In the genomic region with DNA sequence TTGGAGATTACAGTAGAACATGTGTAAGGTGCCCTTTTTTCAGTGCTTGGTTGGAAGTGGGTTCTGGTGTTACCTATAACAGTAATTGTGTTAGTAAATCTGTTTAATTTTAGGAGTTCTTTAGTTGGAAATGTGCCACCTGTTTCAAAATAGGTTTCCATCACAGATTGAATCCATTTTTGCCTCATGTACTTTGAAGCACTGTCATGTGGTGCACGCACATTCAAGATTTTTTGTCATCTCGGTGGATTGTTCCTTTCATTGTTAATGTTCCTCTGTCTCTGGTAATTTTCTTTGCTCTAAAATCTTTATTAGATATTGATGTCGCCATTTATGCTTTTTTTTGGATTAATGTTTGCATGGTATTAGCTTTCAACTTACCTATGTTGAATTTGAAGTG, we compare ENCODE assay signal across 8 cellular contexts. TPM values are rescaled to one million over a fixed set of nuclear protein-coding genes. Genes with fewer than 3 reads are reported as not detected.
DNase-seq lines count a peak whose midpoint lies in the region; ATAC-seq and TF ChIP-seq lines count a peak whose summit lies in the region.

No MANE protein-coding gene starts in this region.

- dilution Hi-C loops in IMR-90 (cut with HindIII; ENCODE audit: low sequenced_read_pairs, unreplicated experiment) = no loop called here

- no peak overlapping the region for H2AK5ac ChIP-seq in IMR-90 (ENCODE audit: low read depth, low read length)

- peak overlapping the region in 7 of 8 donors; percentile 79 to 98 (median 90) for H3K4me3 Mint-ChIP-seq in naive B cell

- H2AK9ac ChIP-seq in IMR-90 (replicated peaks; ENCODE audit: low read depth, low read length, poor library complexity) = no peak overlapping the region

- H4K91ac ChIP-seq in IMR-90 (ENCODE audit: insufficient read depth, low read depth, low read length) = no peak overlapping the region

- H2BK5ac ChIP-seq in IMR-90 (ENCODE audit: low read depth, low read length, poor library complexity, severe bottlenecking) = no peak overlapping the region

- H2BK20ac ChIP-seq in IMR-90 (ENCODE audit: low read depth, low read length) = no peak overlapping the region

- H3K4me1 ChIP-seq in BLaER1 treated with 17β-estradiol and CSF1 and Interleukin-3, amounts not matched to agents 10 nM and 100 nM = peaks cover 11 to 22% (median 16%) of the 10 kb centered on the region in 10 experiments; a peak in 19 of 20 replicates
- H3K4me1 ChIP-seq in IMR-90 (ENCODE audit: control insufficient read depth, insufficient read depth, low read length) (no peaks in the 10 kb centered on the region; the same call in 1 of the 2 replicates), breast epithelium (peaks cover 0 to 5% of the 10 kb centered on the region in 2 donors)

- H3K56ac ChIP-seq in IMR-90 (ENCODE audit: extremely low read depth, insufficient read depth, low read length) = no peak overlapping the region

- peak overlapping the region; percentile 97 to 100 (median 99) for H3K9ac ChIP-seq in BLaER1 treated with 17β-estradiol and CSF1 and Interleukin-3, amounts not matched to agents 10 nM and 100 nM
- peak overlapping the region; percentile 34; the same call in 1 of the 2 replicates for H3K9ac ChIP-seq in IMR-90 (ENCODE audit: low read depth, low read length)

- no peak overlapping the region for H2BK15ac ChIP-seq in IMR-90 (ENCODE audit: low read depth, low read length)

- peaks cover 0 to 18% (median 7%) of the 10 kb centered on the region in 11 experiments; a peak in 8 of 22 replicates for H4K20me1 ChIP-seq in BLaER1 treated with 17β-estradiol and CSF1 and Interleukin-3, amounts not matched to agents 10 nM and 100 nM
- peaks cover 10% of the 10 kb centered on the region for H4K20me1 ChIP-seq in IMR-90 (ENCODE audit: insufficient read depth, low read length)

- no peak overlapping the region for H3K4ac ChIP-seq in IMR-90 (ENCODE audit: low read depth, low read length)

- H3K9me3 ChIP-seq in BLaER1 treated with 17β-estradiol and CSF1 and Interleukin-3, amounts not matched to agents 10 nM and 100 nM (replicated peaks in 1 of 11) = peaks cover 40 to 74% (median 68%) of the 10 kb centered on the region in 11 experiments
- H3K9me3 ChIP-seq in IMR-90 (ENCODE audit: control insufficient read depth, insufficient read depth, low read length) = peaks cover 2% of the 10 kb centered on the region; the same call in 1 of the 2 replicates
- H3K9me3 ChIP-seq in breast epithelium = no peaks in the 10 kb centered on the region

- H3K9me1 ChIP-seq in IMR-90 (ENCODE audit: insufficient read depth, low read length) = 0 out of 2 replicates have a peak, but pooled peaks cover 5% of the 10 kb centered on the region

- no peaks in the 10 kb centered on the region for H3K27me3 ChIP-seq in BLaER1 treated with 17β-estradiol and CSF1 and Interleukin-3, amounts not matched to agents 10 nM and 100 nM
- H3K27me3 ChIP-seq in IMR-90 (ENCODE audit: control insufficient read depth, insufficient read depth, low read length) = no peaks in the 10 kb centered on the region
- H3K27me3 ChIP-seq in breast epithelium = no peaks in the 10 kb centered on the region

- BruUV-seq in IMR-90 (replicated peaks; lab: Mats Ljungman, UMichigan) = TSS peak; percentile 68

- peak overlapping the region; percentile 75 to 96 (median 80) for H3K4me2 ChIP-seq in BLaER1 treated with 17β-estradiol and CSF1 and Interleukin-3, amounts not matched to agents 10 nM and 100 nM
- peak overlapping the region; percentile 87 for H3K4me2 ChIP-seq in IMR-90 (ENCODE audit: low read depth, low read length)

- no peak overlapping the region for H4K5ac ChIP-seq in IMR-90 (ENCODE audit: low read depth, low read length)

- H3K27ac Mint-ChIP-seq in naive B cell = peak overlapping the region in 5 of 6 donors; percentile 8 to 98 (median 90)

- peaks cover 13 to 23% of the 10 kb centered on the region in 2 experiments for H3K79me1 ChIP-seq in IMR-90 (ENCODE audit: low read depth in 1 of 2, low read length in 2 of 2)

- no peak overlapping the region for H2BK120ac ChIP-seq in IMR-90 (ENCODE audit: low read depth, low read length)

- peaks cover 32 to 47% (median 42%) of the 10 kb centered on the region in 3 donors for H3K4me1 Mint-ChIP-seq in naive B cell

- no peak for TF ChIP-seq RAD21 in IMR-90 (IDR thresholded peaks at IDR 0.05; ENCODE audit: low read length)

- POLR2A ChIA-PET in IMR-90 (lab: Charles Lee; ENCODE audit: unreplicated experiment) = no interaction called here

- no peak overlapping the region for H3K18ac ChIP-seq in IMR-90 (ENCODE audit: low read depth, low read length)

- H3K36me3 Mint-ChIP-seq in naive B cell = peaks cover 18 to 22% of the 10 kb centered on the region in 2 donors

- H3K4me3 ChIP-seq in BLaER1 treated with 17β-estradiol and CSF1 and Interleukin-3, amounts not matched to agents 10 nM and 100 nM = peak overlapping the region; percentile 94 to 99 (median 98)
- H3K4me3 ChIP-seq in IMR-90 (ENCODE audit: insufficient read depth, low read depth, low read length) = peak overlapping the region; percentile 94
- peak overlapping the region; percentile 70 to 100 (median 97) for H3K4me3 ChIP-seq in breast epithelium

- intact Hi-C loops in IMR-90 (cut with micrococcal nuclease) = no loop called here
- intact Hi-C loops in breast epithelium (cut with DNase I; ENCODE audit: low total_unique reads) = no loop called here
- intact Hi-C loops in posterior cingulate gyrus (cut with DNase I) = no loop called here

- no CpG with 5 or more reads among the region's 3 CpGs for WGBS in IMR-90 (ENCODE audit: extremely low coverage in 2 of 2, insufficient read length in 1 of 2), 2 experiments

- H3K9me3 Mint-ChIP-seq in naive B cell = peaks cover 15 to 24% (median 20%) of the 10 kb centered on the region in 7 donors

- TF ChIP-seq POLR2A in IMR-90 (IDR thresholded peaks at IDR 0.05; ENCODE audit: low read depth, low read length) (no peak), breast epithelium (IDR thresholded peaks at IDR 0.05) (no peak)

- no peak for TF ChIP-seq CTCF in IMR-90 (conservative IDR thresholded peaks at IDR 0.05; ENCODE audit: low read depth, low read length)
- TF ChIP-seq CTCF in breast epithelium (IDR thresholded peaks at IDR 0.05) = no peak

- peak overlapping the region; percentile 96 to 99 (median 97); a peak in 20 of 22 replicates for H3K27ac ChIP-seq in BLaER1 treated with 17β-estradiol and CSF1 and Interleukin-3, amounts not matched to agents 10 nM and 100 nM
- H3K27ac ChIP-seq in IMR-90 (ENCODE audit: insufficient read depth, low read length) (no peak overlapping the region), breast epithelium (no peak overlapping the region)

- in situ Hi-C loops in IMR-90 (cut with MboI; ENCODE audit: low sequenced_read_pairs) = no loop called here

- peaks cover 0 to 30% (median 23%) of the 10 kb centered on the region in 11 experiments; a peak in 20 of 22 replicates for H3K36me3 ChIP-seq in BLaER1 treated with 17β-estradiol and CSF1 and Interleukin-3, amounts not matched to agents 10 nM and 100 nM
- H3K36me3 ChIP-seq in IMR-90 (ENCODE audit: control insufficient read depth, insufficient read depth, low read length) (no peaks in the 10 kb centered on the region), breast epithelium (no peaks in the 10 kb centered on the region)

- DNase-seq in IMR-90 (no peak), breast epithelium (ENCODE audit: low spot score in 2 of 2) (no peak), naive B cell (no peak), posterior cingulate gyrus (no peak), amniotic stem cell (lab: John Stamatoyannopoulos, UW) (no peak), nucleus accumbens (lab: John Stamatoyannopoulos, UW) (no peak)

- H3K23ac ChIP-seq in IMR-90 (ENCODE audit: low read depth, low read length) = peak overlapping the region; percentile 76; the same call in 1 of the 2 replicates

- CTCF ChIA-PET in IMR-90 (lab: Yijun Ruan, JAX) = no interaction called here

- peaks cover 0 to 13% (median 13%) of the 10 kb centered on the region in 3 donors for H3K27me3 Mint-ChIP-seq in naive B cell

- no peak overlapping the region for H3K14ac ChIP-seq in IMR-90 (replicated peaks; ENCODE audit: low read depth, low read length)

- ATAC-seq in IMR-90 (ENCODE audit: low read depth) = no peak
- ATAC-seq in naive B cell (ENCODE audit: low read depth in 2 of 2) = no peak
- ATAC-seq in HG03442 (IDR thresholded peaks at IDR 0.05; ENCODE audit: unreplicated experiment) = no peak

- no peak overlapping the region for H2AFZ ChIP-seq in IMR-90 (replicated peaks; ENCODE audit: low read length, poor library complexity)

- no peak overlapping the region for H4K8ac ChIP-seq in IMR-90 (ENCODE audit: low read depth in 2 of 2, low read length in 2 of 2)

TF ChIP-seq in IMR-90, 13 proteins besides CTCF, POLR2A, EP300 and RAD21 (continues in another document):
- TF ChIP-seq, protein P1, sequence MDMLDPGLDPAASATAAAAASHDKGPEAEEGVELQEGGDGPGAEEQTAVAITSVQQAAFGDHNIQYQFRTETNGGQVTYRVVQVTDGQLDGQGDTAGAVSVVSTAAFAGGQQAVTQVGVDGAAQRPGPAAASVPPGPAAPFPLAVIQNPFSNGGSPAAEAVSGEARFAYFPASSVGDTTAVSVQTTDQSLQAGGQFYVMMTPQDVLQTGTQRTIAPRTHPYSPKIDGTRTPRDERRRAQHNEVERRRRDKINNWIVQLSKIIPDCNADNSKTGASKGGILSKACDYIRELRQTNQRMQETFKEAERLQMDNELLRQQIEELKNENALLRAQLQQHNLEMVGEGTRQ (IDR thresholded peaks at IDR 0.05; ENCODE audit: low read depth, low read length) = no peak
- no peak for TF ChIP-seq SMC3 (IDR thresholded peaks at IDR 0.05; ENCODE audit: low read depth, low read length)
- TF ChIP-seq BHLHE40 (IDR thresholded peaks at IDR 0.05; ENCODE audit: low read depth, low read length) = no peak
- no peak for TF ChIP-seq MAFK (IDR thresholded peaks at IDR 0.05; ENCODE audit: low read depth, low read length)
- TF ChIP-seq, protein P2, sequence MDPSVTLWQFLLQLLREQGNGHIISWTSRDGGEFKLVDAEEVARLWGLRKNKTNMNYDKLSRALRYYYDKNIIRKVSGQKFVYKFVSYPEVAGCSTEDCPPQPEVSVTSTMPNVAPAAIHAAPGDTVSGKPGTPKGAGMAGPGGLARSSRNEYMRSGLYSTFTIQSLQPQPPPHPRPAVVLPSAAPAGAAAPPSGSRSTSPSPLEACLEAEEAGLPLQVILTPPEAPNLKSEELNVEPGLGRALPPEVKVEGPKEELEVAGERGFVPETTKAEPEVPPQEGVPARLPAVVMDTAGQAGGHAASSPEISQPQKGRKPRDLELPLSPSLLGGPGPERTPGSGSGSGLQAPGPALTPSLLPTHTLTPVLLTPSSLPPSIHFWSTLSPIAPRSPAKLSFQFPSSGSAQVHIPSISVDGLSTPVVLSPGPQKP (IDR thresholded peaks at IDR 0.05; ENCODE audit: borderline replicate concordance, low read depth, low read length) = no peak
- no peak for TF ChIP-seq RFX5 (IDR thresholded peaks at IDR 0.05; ENCODE audit: low read depth, low read length)
- no peak for TF ChIP-seq MXI1 (IDR thresholded peaks at IDR 0.05; ENCODE audit: borderline replicate concordance, low read depth, low read length)

RNA-seq across cellular contexts. Expression of a gene that starts 1.3 kb away (rescaled TPM):
- total RNA-seq in IMR-90 (2012; rRNA removed) = 11.5 and 14.4 TPM in 2 replicates
- 9.8 and 11.0 TPM in 2 replicates for polyA plus RNA-seq in IMR-90 (2012; rRNA removed)
- 4.8 and 10.4 TPM in 2 replicates for polyA plus RNA-seq in IMR-90 (2012; cell fraction: cytosol; rRNA removed)
- polyA plus RNA-seq in IMR-90 (2012; cell fraction: nucleus; rRNA removed; ENCODE audit: low replicate concordance) = 21.6 and 24.1 TPM in 2 replicates
- total RNA-seq in breast epithelium = 10 to 100 TPM; 42.1 to 55.9 (median 54.4) TPM
- polyA plus RNA-seq in naive B cell (ENCODE audit: low read depth in 6 of 6) = 10 to 100 TPM; 14.7 to 27.6 (median 16.3) TPM

Comparison
In these comparisons a context has a peak if more than half of its experiments do, and no peak if none do; other contexts are left out.
1. H3K27ac ChIP-seq: peak in BLaER1 treated with 17β-estradiol and CSF1 and Interleukin-3, amounts not matched to agents 10 nM and 100 nM (11 of 11); none in IMR-90 (single experiment) and breast epithelium (0 of 2).
2. Peak in every context shown above with its lines, with median percentiles within 50 percentile points of each other: H3K4me3 ChIP-seq.